8 cellular contexts compared by ENCODE assay signal in genomic region chr1:74689800-74690696, GRCh38. TPM values are rescaled to one million over a fixed set of nuclear protein-coding genes. Genes with fewer than 3 reads are reported as not detected.
DNase-seq lines count a peak whose midpoint lies in the region; ATAC-seq and TF ChIP-seq lines count a peak whose summit lies in the region.

No MANE protein-coding gene starts in this region.

- TF ChIP-seq CTCF in DOHH2 (IDR thresholded peaks at IDR 0.05; ENCODE audit: low read depth, low read length, poor library complexity, severe bottlenecking) (peak; percentile 81), KMS-11 (conservative IDR thresholded peaks at IDR 0.05; ENCODE audit: low read depth, low read length) (peak; percentile 73), Panc1 (IDR thresholded peaks at IDR 0.05) (peak; percentile 76), astrocyte of the cerebellum (IDR thresholded peaks at IDR 0.05; ENCODE audit: low read depth, low read length, missing control alignments) (peak; percentile 67)

- H3K9me2 ChIP-seq in DOHH2 (replicated peaks; ENCODE audit: control insufficient read depth, low read length), result no peaks in the 10 kb centered on the region

- H3K4me3 ChIP-seq in DOHH2 (ENCODE audit: low read length) (no peak overlapping the region), KMS-11 (IDR thresholded peaks at IDR 0.05; ENCODE audit: insufficient read depth, low read depth, low read length) (no peak overlapping the region), Panc1 (ENCODE audit: low read depth in 2 of 2, low read length in 2 of 2) (no peak overlapping the region), astrocyte of the cerebellum (ENCODE audit: low read depth, low read length) (no peak overlapping the region)

- H3K9ac ChIP-seq in KMS-11, result no peak overlapping the region

- intact Hi-C loops in Panc1 (cut with micrococcal nuclease; ENCODE audit: unreplicated experiment), result loop anchor here (10.0 kb wide), 2 partner anchors 185 to 485 kb away; no protein-coding TSS in a partner anchor

- in situ Hi-C loops in Panc1 (cut with HindIII; ENCODE audit: low pct_unique_long_range_greater_than_20kb, low sequenced_read_pairs) (no loop called here), astrocyte of the cerebellum (cut with HindIII; ENCODE audit: low sequenced_read_pairs) (no loop called here)

- H3K79me2 ChIP-seq in DOHH2 (ENCODE audit: control insufficient read depth, low read length) (no peaks in the 10 kb centered on the region), KMS-11 (ENCODE audit: insufficient read depth, low read depth) (no peaks in the 10 kb centered on the region)

- H2AFZ ChIP-seq in KMS-11 (ENCODE audit: low read depth), result peak overlapping the region; percentile 61

- H3K4me2 ChIP-seq in DOHH2 (ENCODE audit: low read length) (no peak overlapping the region), KMS-11 (no peak overlapping the region)

- H3K9me3 ChIP-seq in DOHH2 (ENCODE audit: control insufficient read depth, insufficient read depth, low read length) (no peaks in the 10 kb centered on the region), Panc1 (ENCODE audit: control insufficient read depth, insufficient read depth, low read depth, low read length) (no peaks in the 10 kb centered on the region)

- H3K36me3 ChIP-seq in DOHH2 (ENCODE audit: control insufficient read depth, low read length) (no peaks in the 10 kb centered on the region), KMS-11 (ENCODE audit: insufficient read depth) (no peaks in the 10 kb centered on the region), Panc1 (ENCODE audit: control insufficient read depth, insufficient read depth, low read length) (no peaks in the 10 kb centered on the region)

- H3K4me1 ChIP-seq in DOHH2 (ENCODE audit: control insufficient read depth, low read length) (no peaks in the 10 kb centered on the region), KMS-11 (ENCODE audit: low read depth, poor library complexity, severe bottlenecking) (peaks cover 12% of the 10 kb centered on the region), Panc1 (ENCODE audit: control insufficient read depth, insufficient read depth, low read length) (no peaks in the 10 kb centered on the region; the same call in 1 of the 2 replicates)

- CTCF ChIA-PET in Panc1 (lab: Charles Lee), result interaction anchor here (0.6 to 1.0 kb wide), 3 partner anchors 44 to 1327 kb away, joined by 3 read pairs; no protein-coding TSS in a partner anchor

- no peak overlapping the region for H3K27ac ChIP-seq in DOHH2 (ENCODE audit: low read depth, low read length)
- no peak overlapping the region; the same call in 1 of the 2 replicates for H3K27ac ChIP-seq in KMS-11
- 0 out of 2 replicates have a peak overlapping the region, but pooled peaks have one; percentile 23 for H3K27ac ChIP-seq in Panc1 (ENCODE audit: low read length)

- DNase-seq in Panc1 (ENCODE audit: low read depth, low spot score), result peak; percentile 46
- peak; percentile 53 for DNase-seq in astrocyte of the cerebellum (ENCODE audit: low read depth)
- DNase-seq in iris pigment epithelial cell (ENCODE audit: low read depth), result peak; percentile 51
- peak; percentile 10 for DNase-seq in stimulated activated CD4-positive, alpha-beta T cell treated with anti-CD3 and anti-CD28 coated beads, Interleukin-2, amount 100 ng/mL, for 4 hours (ENCODE audit: low read depth)

- peak; percentile 65 for ATAC-seq in GM19467 (IDR thresholded peaks at IDR 0.05; ENCODE audit: unreplicated experiment)
- peak; percentile 78; the same call in 1 of the 2 replicates for ATAC-seq in Panc1
- ATAC-seq in HG02588 (IDR thresholded peaks at IDR 0.05; ENCODE audit: unreplicated experiment), result no peak

- no peaks in the 10 kb centered on the region for H4K20me1 ChIP-seq in DOHH2 (ENCODE audit: control insufficient read depth, insufficient read depth, low read depth, low read length)
- no peaks in the 10 kb centered on the region for H4K20me1 ChIP-seq in KMS-11 (ENCODE audit: insufficient read depth)

- H3K27me3 ChIP-seq in DOHH2 (ENCODE audit: control insufficient read depth, low read length) (no peaks in the 10 kb centered on the region), KMS-11 (ENCODE audit: insufficient read depth, low read depth) (no peaks in the 10 kb centered on the region), Panc1 (ENCODE audit: control insufficient read depth, insufficient read depth, low read length) (no peaks in the 10 kb centered on the region)

- POLR2A ChIA-PET in Panc1 (lab: Charles Lee), result interaction anchor here (0.5 kb wide), 1 partner anchor 742 kb away, joined by 3 read pairs; no protein-coding TSS in a partner anchor

- BruUV-seq in Panc1 (replicated peaks; lab: Mats Ljungman, UMichigan), result no TSS peak

- H3F3A ChIP-seq in DOHH2 (ENCODE audit: control insufficient read depth, insufficient read depth), result no peaks in the 10 kb centered on the region

RNA-seq across cellular contexts. Expression of gene ERICH3, which starts 16.5 kb away (rescaled TPM):
- not detected for total RNA-seq in Panc1 (2021; ENCODE audit: unreplicated experiment)
- polyA plus RNA-seq in Panc1 (2012; ENCODE audit: insufficient read length), result not detected

RNA-seq across cellular contexts. Expression of gene CRYZ, which starts 42.8 kb away (rescaled TPM):
- total RNA-seq in Panc1 (2021; ENCODE audit: unreplicated experiment), result 32.7 TPM
- 16.9 TPM for polyA plus RNA-seq in Panc1 (2012; ENCODE audit: insufficient read length)

RNA-seq across cellular contexts. Expression of gene TYW3, which starts 42.9 kb away (rescaled TPM):
- 20.0 TPM for total RNA-seq in Panc1 (2021; ENCODE audit: unreplicated experiment)
- polyA plus RNA-seq in Panc1 (2012; ENCODE audit: insufficient read length), result 10.2 TPM
